14 cellular contexts compared by ENCODE assay signal in genomic region chr17:70906808-70907207, GRCh38.
DNase-seq lines count a peak whose midpoint lies in the region; ATAC-seq, FAIRE-seq and TF ChIP-seq lines count a peak whose summit lies in the region.
"Had no signal": no experiment of that assay in that cellular context is flagged by ENCODE, and none has a peak within 500 bp of the region (broad histone marks: within the 10 kb centered on the region; RNA-seq: fewer than 3 reads in every experiment).

No MANE protein-coding gene starts in this region.

- TF ChIP-seq CTCF in IMR-90 (conservative IDR thresholded peaks at IDR 0.05; ENCODE audit: low read depth, low read length) (no peak), brain microvascular endothelial cell (IDR thresholded peaks at IDR 0.05; ENCODE audit: low read depth, low read length, missing control alignments) (no peak), CD14-positive monocyte (IDR thresholded peaks at IDR 0.05) (no peak)

- H3K36me3 ChIP-seq in IMR-90 (ENCODE audit: control insufficient read depth, insufficient read depth, low read length), result no peaks in the 10 kb centered on the region
- no peaks in the 10 kb centered on the region for H3K36me3 ChIP-seq in brain microvascular endothelial cell (replicated peaks)
- H3K36me3 ChIP-seq: BLaER1, lower lobe of right lung had no signal

- TF ChIP-seq POLR2A in IMR-90 (IDR thresholded peaks at IDR 0.05; ENCODE audit: low read depth, low read length) (no peak), GM12891 (IDR thresholded peaks at IDR 0.05; ENCODE audit: low read depth, low read length) (no peak)

- no peak for TF ChIP-seq RAD21 in IMR-90 (IDR thresholded peaks at IDR 0.05; ENCODE audit: low read length)

- peaks cover 2% of the 10 kb centered on the region; the same call in 1 of the 2 replicates for H3K9me1 ChIP-seq in IMR-90 (ENCODE audit: insufficient read depth, low read length)

- 0 out of 2 replicates have a peak, but pooled peaks cover 3% of the 10 kb centered on the region for H3K9me3 ChIP-seq in IMR-90 (ENCODE audit: control insufficient read depth, insufficient read depth, low read length)
- H3K9me3 ChIP-seq: BLaER1, lower lobe of right lung had no signal

- H3K4me2 ChIP-seq in IMR-90 (ENCODE audit: low read depth, low read length), result no peak overlapping the region
- H3K4me2 ChIP-seq: BLaER1 had no signal

- peak overlapping the region; percentile 76; the same call in 1 of the 2 replicates for H3K14ac ChIP-seq in IMR-90 (replicated peaks; ENCODE audit: low read depth, low read length)

- H2BK20ac ChIP-seq in IMR-90 (ENCODE audit: low read depth, low read length), result peak overlapping the region; percentile 84; the same call in 1 of the 2 replicates

- no peaks in the 10 kb centered on the region for H3K27me3 Mint-ChIP-seq in CD14-positive monocyte (ENCODE audit: low read depth in 3 of 3)

- H3K4me1 ChIP-seq in IMR-90 (ENCODE audit: control insufficient read depth, insufficient read depth, low read length), result peaks cover 3% of the 10 kb centered on the region; the same call in 1 of the 2 replicates
- H3K4me1 ChIP-seq: BLaER1, lower lobe of right lung had no signal

- H3K27ac Mint-ChIP-seq in CD14-positive monocyte, result no peak overlapping the region

- H3K27me3 ChIP-seq in IMR-90 (ENCODE audit: control insufficient read depth, insufficient read depth, low read length), result no peaks in the 10 kb centered on the region
- no peaks in the 10 kb centered on the region for H3K27me3 ChIP-seq in brain microvascular endothelial cell (replicated peaks)
- H3K27me3 ChIP-seq: BLaER1 had no signal

- in situ Hi-C loops in IMR-90 (cut with MboI; ENCODE audit: low sequenced_read_pairs) (no loop called here), brain microvascular endothelial cell (cut with HindIII; ENCODE audit: low pct_ligation_motif_present, low sequenced_read_pairs) (no loop called here)

- H2BK15ac ChIP-seq in IMR-90 (ENCODE audit: low read depth, low read length), result peak overlapping the region; percentile 84; the same call in 1 of the 3 replicates

- no peaks in the 10 kb centered on the region for H3K36me3 Mint-ChIP-seq in CD14-positive monocyte

- no peak overlapping the region for H3K4me3 Mint-ChIP-seq in CD14-positive monocyte

- no peaks in the 10 kb centered on the region for H4K20me1 ChIP-seq in IMR-90 (ENCODE audit: insufficient read depth, low read length)
- H4K20me1 ChIP-seq: BLaER1 had no signal

- no peak overlapping the region for H2AFZ ChIP-seq in IMR-90 (replicated peaks; ENCODE audit: low read length, poor library complexity)

- H4K8ac ChIP-seq in IMR-90 (ENCODE audit: low read depth in 2 of 2, low read length in 2 of 2), result peak overlapping the region; percentile 67 to 77; a peak in 3 of 4 replicates

- CTCF ChIA-PET in IMR-90 (lab: Yijun Ruan, JAX), result interaction anchor here (0.6 kb wide), 3 partner anchors 20 to 76 kb away, joined by 3 to 8 read pairs (median 6); no protein-coding TSS in a partner anchor

- peak overlapping the region; percentile 56; the same call in 1 of the 2 replicates for H3K4ac ChIP-seq in IMR-90 (ENCODE audit: low read depth, low read length)

- peaks cover 2 to 26% (median 14%) of the 10 kb centered on the region in 7 donors for H3K9me3 Mint-ChIP-seq in CD14-positive monocyte

- peak overlapping the region; percentile 44; the same call in 1 of the 2 replicates for H4K91ac ChIP-seq in IMR-90 (ENCODE audit: insufficient read depth, low read depth, low read length)

- dilution Hi-C loops in IMR-90 (cut with HindIII; ENCODE audit: low sequenced_read_pairs, unreplicated experiment), result no loop called here

- H3K27ac ChIP-seq in IMR-90 (ENCODE audit: insufficient read depth, low read length) (peak overlapping the region; percentile 38), brain microvascular endothelial cell (peak overlapping the region; percentile 66)
- H3K27ac ChIP-seq: BLaER1, lower lobe of right lung, RWPE1 had no signal

- DNase-seq in AG20443 (ENCODE audit: low spot score) (peak; percentile 26), IMR-90 (peak; percentile 62), brain microvascular endothelial cell (peak; percentile 71), kidney tubule cell (ENCODE audit: low spot score) (peak; percentile 13), CD14-positive monocyte (ENCODE audit: low spot score) (no peak), GM12891 (ENCODE audit: insufficient read length, low spot score) (no peak)
- no peak for DNase-seq in activated CD4-positive, CD25-positive, alpha-beta regulatory T cell (lab: John Stamatoyannopoulos, UW)
- DNase-seq in stimulated activated naive CD4-positive, alpha-beta T cell treated with Interleukin-2 at 50 U/mL for 16 hours (lab: John Stamatoyannopoulos, UW), result no peak
- DNase-seq: activated T-cell treated with anti-CD3 and anti-CD28 coated beads, Interleukin-2, amount 50 U/mL, for 1 hour; caudate nucleus; lower lobe of right lung; NCI-H2107 had no signal

- H3K4me1 Mint-ChIP-seq in CD14-positive monocyte, result no peaks in the 10 kb centered on the region

- H2AK5ac ChIP-seq in IMR-90 (ENCODE audit: low read depth, low read length), result no peak overlapping the region

- POLR2A ChIA-PET in IMR-90 (lab: Charles Lee; ENCODE audit: unreplicated experiment), result interaction anchor here (0.6 kb wide), 1 partner anchor 1211 kb away, joined by 12 read pairs; no protein-coding TSS in a partner anchor

- ATAC-seq in IMR-90 (ENCODE audit: low read depth), result peak; percentile 37; the same call in 1 of the 2 replicates
- ATAC-seq: lower lobe of right lung had no signal

- H3K79me1 ChIP-seq in IMR-90 (ENCODE audit: low read depth in 1 of 2, low read length in 2 of 2), result no peaks in the 10 kb centered on the region

- intact Hi-C loops in IMR-90 (cut with micrococcal nuclease) (loop anchor here (5.0 kb wide), 1 partner anchor 1635 kb away; no protein-coding TSS in a partner anchor), CD14-positive monocyte (cut with micrococcal nuclease) (no loop called here)

- H3K4me3 ChIP-seq in IMR-90 (ENCODE audit: insufficient read depth, low read depth, low read length) (no peak overlapping the region), brain microvascular endothelial cell (ENCODE audit: low read depth, low read length) (no peak overlapping the region)
- H3K4me3 ChIP-seq: BLaER1, lower lobe of right lung had no signal

- H2BK120ac ChIP-seq in IMR-90 (ENCODE audit: low read depth, low read length), result peak overlapping the region; percentile 92

- no CpG with 5 or more reads among the region's 2 CpGs for WGBS in IMR-90 (ENCODE audit: extremely low coverage in 2 of 2, insufficient read length in 1 of 2), 2 experiments

- no peak overlapping the region for H3K9ac ChIP-seq in IMR-90 (ENCODE audit: low read depth, low read length)
- H3K9ac ChIP-seq: BLaER1 had no signal

- FAIRE-seq in GM12891 (lab: Jason Lieb, UNC), result no peak

- H3K23ac ChIP-seq in IMR-90 (ENCODE audit: low read depth, low read length), result peak overlapping the region; percentile 10; the same call in 1 of the 2 replicates

- H2BK5ac ChIP-seq in IMR-90 (ENCODE audit: low read depth, low read length, poor library complexity, severe bottlenecking), result peak overlapping the region; percentile 80

- BruUV-seq in IMR-90 (replicated peaks; lab: Mats Ljungman, UMichigan), result no TSS peak

- H3K56ac ChIP-seq in IMR-90 (ENCODE audit: extremely low read depth, insufficient read depth, low read length), result no peak overlapping the region; the same call in 1 of the 2 replicates

- peak overlapping the region; percentile 37; the same call in 1 of the 2 replicates for H4K5ac ChIP-seq in IMR-90 (ENCODE audit: low read depth, low read length)

- no peak overlapping the region for H2AK9ac ChIP-seq in IMR-90 (replicated peaks; ENCODE audit: low read depth, low read length, poor library complexity)

- H3K18ac ChIP-seq in IMR-90 (ENCODE audit: low read depth, low read length), result peak overlapping the region; percentile 91

TF ChIP-seq in IMR-90, 13 proteins besides CTCF, POLR2A, EP300 and RAD21 (continues in another document):
- TF ChIP-seq RFX5 (IDR thresholded peaks at IDR 0.05; ENCODE audit: low read depth, low read length) (no peak), FOS (IDR thresholded peaks at IDR 0.05; ENCODE audit: low read depth, low read length) (no peak), CHD1 (IDR thresholded peaks at IDR 0.05; ENCODE audit: low read depth, low read length) (no peak), BHLHE40 (IDR thresholded peaks at IDR 0.05; ENCODE audit: low read depth, low read length) (no peak), MXI1 (IDR thresholded peaks at IDR 0.05; ENCODE audit: borderline replicate concordance, low read depth, low read length) (no peak), SMC3 (IDR thresholded peaks at IDR 0.05; ENCODE audit: low read depth, low read length) (no peak), MAFK (IDR thresholded peaks at IDR 0.05; ENCODE audit: low read depth, low read length) (no peak), USF2 (IDR thresholded peaks at IDR 0.05; ENCODE audit: low read depth, low read length) (no peak), RCOR1 (IDR thresholded peaks at IDR 0.05; ENCODE audit: insufficient replicate concordance, low read length) (no peak)

TF ChIP-seq in GM12891, 5 proteins besides CTCF, POLR2A, EP300 and RAD21:
- TF ChIP-seq SPI1 (IDR thresholded peaks at IDR 0.05; ENCODE audit: low read depth, low read length), result no peak
- no peak for TF ChIP-seq POU2F2 (IDR thresholded peaks at IDR 0.05; ENCODE audit: low read depth, low read length)
- no peak for TF ChIP-seq PAX5 (IDR thresholded peaks at IDR 0.05; ENCODE audit: insufficient read depth, low read length, severe bottlenecking)
- no peak for TF ChIP-seq TAF1 (IDR thresholded peaks at IDR 0.05; ENCODE audit: low read depth, low read length)
- TF ChIP-seq POLR2AphosphoS5 (IDR thresholded peaks at IDR 0.05; ENCODE audit: low read depth, low read length), result no peak

Comparison
In these comparisons a context has a peak if more than half of its experiments do, and no peak if none do; other contexts are left out.
1. DNase-seq: peak in AG20443 (single experiment), IMR-90 (single experiment), brain microvascular endothelial cell (single experiment) and kidney tubule cell (single experiment); none in CD14-positive monocyte (single experiment), GM12891 (single experiment), activated CD4-positive, CD25-positive, alpha-beta regulatory T cell (0 of 4) and stimulated activated naive CD4-positive, alpha-beta T cell treated with Interleukin-2 at 50 U/mL for 16 hours (single experiment).